17 cellular contexts compared by ENCODE assay signal in genomic region chr10:46098379-46098778, GRCh38. TPM values are rescaled to one million over a fixed set of nuclear protein-coding genes. Genes with fewer than 3 reads are reported as not detected.
"Had no signal": no experiment of that assay in that cellular context is flagged by ENCODE, and none has a peak within 500 bp of the region (broad histone marks: within the 10 kb centered on the region; RNA-seq: fewer than 3 reads in every experiment).

No MANE protein-coding gene starts in this region.

- H3K27ac Mint-ChIP-seq: nephron progenitor cell; stimulated activated naive CD8-positive, alpha-beta T cell treated with anti-CD3 and anti-CD28 coated beads, Interleukin-15, Interleukin-2, amounts not matched to agents 100 ng/mL and 50 ng/mL, for 24 hours had no signal

- H3K4me3 Mint-ChIP-seq: activated CD4-positive, alpha-beta T cell treated with anti-CD3 and anti-CD28 coated beads for 36 hours; nephron progenitor cell; stimulated activated naive CD8-positive, alpha-beta T cell treated with anti-CD3 and anti-CD28 coated beads, Interleukin-15, Interleukin-2, amounts not matched to agents 100 ng/mL and 50 ng/mL, for 24 hours had no signal

- ATAC-seq: activated CD4-positive, alpha-beta T cell treated with anti-CD3 and anti-CD28 coated beads for 36 hours; left lobe of liver; upper lobe of right lung had no signal

- H3K27me3 ChIP-seq: brain microvascular endothelial cell, esophagus squamous epithelium, ovary, upper lobe of right lung had no signal

- H3K27me3 Mint-ChIP-seq: activated CD4-positive, alpha-beta T cell treated with anti-CD3 and anti-CD28 coated beads for 36 hours; stimulated activated naive CD8-positive, alpha-beta T cell treated with anti-CD3 and anti-CD28 coated beads, Interleukin-15, Interleukin-2, amounts not matched to agents 100 ng/mL and 50 ng/mL, for 24 hours had no signal

- H3K4me3 ChIP-seq: esophagus squamous epithelium, ovary, upper lobe of right lung had no signal

- H3K27ac ChIP-seq: brain microvascular endothelial cell, esophagus squamous epithelium, ovary, upper lobe of right lung had no signal

- DNase-seq: activated CD4-positive, alpha-beta T cell treated with anti-CD3 and anti-CD28 coated beads for 36 hours; activated CD8-positive, alpha-beta memory T cell treated with anti-CD3 and anti-CD28 coated beads for 24 hours; activated naive CD4-positive, alpha-beta T cell treated with anti-CD3 and anti-CD28 coated beads, Interleukin-2, amount 50 U/mL, for 16 hours; brain microvascular endothelial cell; cerebellar nuclear complex; esophagus squamous epithelium; foreskin fibroblast; mammary epithelial cell; nephron progenitor cell; ovary; stimulated activated CD4-positive, alpha-beta T cell treated with anti-CD3 and anti-CD28 coated beads, Interleukin-2, amount 100 ng/mL, for 48 hours; T-helper 9 cell; upper lobe of right lung had no signal

- H3K9me3 ChIP-seq: esophagus squamous epithelium, upper lobe of right lung had no signal

- H3K36me3 ChIP-seq: brain microvascular endothelial cell, esophagus squamous epithelium, ovary, upper lobe of right lung had no signal

- H3K9me3 Mint-ChIP-seq: nephron progenitor cell; stimulated activated naive CD8-positive, alpha-beta T cell treated with anti-CD3 and anti-CD28 coated beads, Interleukin-15, Interleukin-2, amounts not matched to agents 100 ng/mL and 50 ng/mL, for 24 hours had no signal

- H3K4me1 ChIP-seq: upper lobe of right lung had no signal

RNA-seq across cellular contexts. Expression of gene MSMB, which starts 52.3 kb away (rescaled TPM):
- total RNA-seq: activated CD4-positive, alpha-beta T cell treated with anti-CD3 and anti-CD28 coated beads for 36 hours; dermis microvascular lymphatic vessel endothelial cell; left lobe of liver; mammary epithelial cell; ovary; temporal lobe; upper lobe of right lung had no signal
